ENCODE assay signal across 21 cellular contexts in the genomic region with DNA sequence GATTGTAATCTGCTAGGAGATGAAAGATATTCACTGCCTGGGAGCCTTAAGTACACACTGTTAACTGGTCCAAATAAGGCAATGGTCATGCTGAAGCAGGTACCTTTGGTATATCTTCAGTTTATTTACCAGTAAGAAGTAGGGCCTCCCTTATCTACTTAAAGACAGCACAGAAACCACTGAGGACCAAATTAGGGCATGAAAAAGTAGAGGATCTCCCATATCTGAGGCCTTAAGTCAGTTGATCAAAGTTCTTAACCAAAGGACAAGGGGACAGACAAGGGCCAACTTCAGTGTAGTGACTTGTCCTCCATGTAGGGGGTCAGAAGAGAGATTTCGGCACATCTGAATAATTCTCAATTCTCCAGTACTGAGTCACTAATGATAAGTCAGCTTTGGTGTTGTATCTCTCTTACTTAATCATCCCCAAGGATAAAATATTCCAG. TPM values are rescaled to one million over a fixed set of nuclear protein-coding genes. Genes with fewer than 3 reads are reported as not detected.
DNase-seq lines count a peak whose midpoint lies in the region; ATAC-seq, FAIRE-seq and TF ChIP-seq lines count a peak whose summit lies in the region.
"Had no signal": no experiment of that assay in that cellular context is flagged by ENCODE, and none has a peak within 500 bp of the region (broad histone marks: within the 10 kb centered on the region; RNA-seq: fewer than 3 reads in every experiment).

No MANE protein-coding gene starts in this region.

- H3K9ac ChIP-seq in K562 (ENCODE audit: insufficient read depth in 1 of 2, low read depth in 2 of 2, low read length in 2 of 2): peak overlapping the region in 1 of 2 experiments; percentile 71; a peak in 1 of 4 replicates
- H3K9ac ChIP-seq: BLaER1 had no signal

- H3K27me3 ChIP-seq in K562 (ENCODE audit: control insufficient read depth in 2 of 2, insufficient read depth in 2 of 2, low read length in 2 of 2) (no peaks in the 10 kb centered on the region), thyroid gland (no peaks in the 10 kb centered on the region)
- H3K27me3 ChIP-seq: ovary had no signal

- peaks cover 0 to 1% (median 0%) of the 10 kb centered on the region in 3 donors for H3K9me3 Mint-ChIP-seq in IgD-negative memory B cell
- H3K9me3 Mint-ChIP-seq in memory B cell: peaks cover 1% of the 10 kb centered on the region
- H3K9me3 Mint-ChIP-seq: activated CD4-positive, alpha-beta T cell treated with anti-CD3 and anti-CD28 coated beads, Interleukin-2, amount 10 ng/mL, durations not matched to agents 7 days and 5 days; activated naive CD8-positive, alpha-beta T cell treated with anti-CD3 and anti-CD28 coated beads for 36 hours had no signal

- DNase-seq in K562 (ENCODE audit: extremely low read depth in 1 of 4, low spot score in 3 of 4): peak in 2 of 4 experiments; percentile 42 to 63
- no peak for DNase-seq in memory B cell (ENCODE audit: low spot score in 2 of 2)
- DNase-seq in thyroid gland: no peak
- DNase-seq in NCI-H69 (lab: John Stamatoyannopoulos, UW): no peak
- DNase-seq in NOMO-1 treated with DMSO at 0.1 percent for 48 hours (lab: John Stamatoyannopoulos, UW; ENCODE audit: unreplicated experiment): no peak
- DNase-seq: activated CD4-positive, alpha-beta T cell treated with anti-CD3 and anti-CD28 coated beads, Interleukin-2, amount 10 ng/mL, durations not matched to agents 7 days and 5 days; activated naive CD8-positive, alpha-beta T cell treated with anti-CD3 and anti-CD28 coated beads for 36 hours; activated T-cell treated with anti-CD3 and anti-CD28 coated beads for 4 hours; central memory CD4-positive, alpha-beta T cell; endodermal cell; KBM-7; NCI-H1417; SIG-M5; stimulated activated CD4-positive, alpha-beta T cell treated with anti-CD3 and anti-CD28 coated beads, Interleukin-12 subunit alpha, Interleukin-12 subunit beta, amount 100 ng/mL, for 4 hours had no signal

- TF ChIP-seq CTCF in K562 (IDR thresholded peaks at IDR 0.05 in 2 of 3, conservative IDR thresholded peaks at IDR 0.05 in 1 of 3; ENCODE audit: insufficient read depth in 2 of 3, low read depth in 1 of 3, low read length in 3 of 3) (no peak), thyroid gland (IDR thresholded peaks at IDR 0.05) (no peak)

- TF ChIP-seq POLR2A in K562 (conservative IDR thresholded peaks at IDR 0.05) (0 out of 2 replicates have a peak, but pooled peaks have one; percentile 18), thyroid gland (IDR thresholded peaks at IDR 0.05) (no peak)

- no peak overlapping the region for H3K4me3 ChIP-seq in K562
- H3K4me3 ChIP-seq in thyroid gland (replicated peaks in 1 of 3): no peak overlapping the region
- H3K4me3 ChIP-seq: BLaER1, ovary had no signal

- H3K36me3 ChIP-seq in K562 (ENCODE audit: control insufficient read depth, insufficient read depth, low read length) (peaks cover 14% of the 10 kb centered on the region; the same call in 2 of the 3 replicates), thyroid gland (no peaks in the 10 kb centered on the region)
- H3K36me3 ChIP-seq: BLaER1, ovary had no signal

- in situ Hi-C loops in K562 (cut with MboI): no loop called here

- H3K79me2 ChIP-seq in K562 (ENCODE audit: control insufficient read depth, insufficient read depth, low read length): peaks cover 97% of the 10 kb centered on the region

- no peaks in the 10 kb centered on the region for H3K27me3 Mint-ChIP-seq in IgD-negative memory B cell
- H3K27me3 Mint-ChIP-seq in memory B cell: no peaks in the 10 kb centered on the region
- H3K27me3 Mint-ChIP-seq: activated CD4-positive, alpha-beta T cell treated with anti-CD3 and anti-CD28 coated beads, Interleukin-2, amount 10 ng/mL, durations not matched to agents 7 days and 5 days; activated naive CD8-positive, alpha-beta T cell treated with anti-CD3 and anti-CD28 coated beads for 36 hours had no signal

- no peaks in the 10 kb centered on the region for H3K9me1 ChIP-seq in K562 (ENCODE audit: control insufficient read depth, insufficient read depth, low read length)

- ATAC-seq in K562 (peak; percentile 62), memory B cell (ENCODE audit: low read depth) (no peak)
- no peak for ATAC-seq in activated CD4-positive, CD25-positive, alpha-beta regulatory T cell treated with anti-CD3 and anti-CD28 coated beads, Interleukin-2, amount 50 U/mL, for 24 hours

- H4K20me1 ChIP-seq in K562 (replicated peaks; ENCODE audit: control insufficient read depth, insufficient read depth, low read length): no peaks in the 10 kb centered on the region
- H4K20me1 ChIP-seq: BLaER1 had no signal

- TF ChIP-seq RAD21 in K562 (CRISPR knock-in tag; conservative IDR thresholded peaks at IDR 0.05 in 1 of 2, IDR thresholded peaks at IDR 0.05 in 1 of 2): peak in 1 of 2 experiments; percentile 21; a peak in 2 of 4 replicates

- H3K27ac Mint-ChIP-seq in IgD-negative memory B cell (peak overlapping the region in 2 of 3 donors; percentile 2 to 52), memory B cell (peak overlapping the region; percentile 95)
- H3K27ac Mint-ChIP-seq: activated CD4-positive, alpha-beta T cell treated with anti-CD3 and anti-CD28 coated beads, Interleukin-2, amount 10 ng/mL, durations not matched to agents 7 days and 5 days; activated naive CD8-positive, alpha-beta T cell treated with anti-CD3 and anti-CD28 coated beads for 36 hours; endodermal cell had no signal

- H3K4me1 Mint-ChIP-seq in IgD-negative memory B cell (peaks cover 15 to 30% (median 19%) of the 10 kb centered on the region in 3 donors), memory B cell (peaks cover 16% of the 10 kb centered on the region)
- H3K4me1 Mint-ChIP-seq: activated CD4-positive, alpha-beta T cell treated with anti-CD3 and anti-CD28 coated beads, Interleukin-2, amount 10 ng/mL, durations not matched to agents 7 days and 5 days; activated naive CD8-positive, alpha-beta T cell treated with anti-CD3 and anti-CD28 coated beads for 36 hours; endodermal cell had no signal

- no peaks in the 10 kb centered on the region for H3K36me3 Mint-ChIP-seq in IgD-negative memory B cell
- peaks cover 2% of the 10 kb centered on the region for H3K36me3 Mint-ChIP-seq in memory B cell
- H3K36me3 Mint-ChIP-seq: activated naive CD8-positive, alpha-beta T cell treated with anti-CD3 and anti-CD28 coated beads for 36 hours had no signal

- intact Hi-C loops in K562 (cut with micrococcal nuclease): no loop called here
- intact Hi-C loops in thyroid gland (cut with DNase I): no loop called here

- H2AFZ ChIP-seq in K562 (ENCODE audit: low read depth, low read length): no peak overlapping the region

- no peak overlapping the region for H3K4me3 Mint-ChIP-seq in IgD-negative memory B cell
- H3K4me3 Mint-ChIP-seq in memory B cell: no peak overlapping the region
- H3K4me3 Mint-ChIP-seq: activated CD4-positive, alpha-beta T cell treated with anti-CD3 and anti-CD28 coated beads, Interleukin-2, amount 10 ng/mL, durations not matched to agents 7 days and 5 days; activated naive CD8-positive, alpha-beta T cell treated with anti-CD3 and anti-CD28 coated beads for 36 hours; endodermal cell had no signal

- H3K4me1 ChIP-seq in K562 (replicated peaks in 1 of 2; ENCODE audit: control insufficient read depth in 2 of 2, insufficient read depth in 2 of 2, low read length in 2 of 2) (peaks cover 10 to 72% of the 10 kb centered on the region in 2 experiments), thyroid gland (peaks cover 7 to 9% of the 10 kb centered on the region in 2 donors)
- H3K4me1 ChIP-seq: BLaER1 had no signal

- peak; percentile 77 for FAIRE-seq in K562 (lab: Jason Lieb, UNC)
- FAIRE-seq: keratinocyte had no signal

- no peaks in the 10 kb centered on the region for H3K9me3 ChIP-seq in K562 (replicated peaks; ENCODE audit: control insufficient read depth, insufficient read depth, low read depth, low read length)
- no peaks in the 10 kb centered on the region for H3K9me3 ChIP-seq in thyroid gland
- H3K9me3 ChIP-seq: BLaER1, ovary had no signal

- BruUV-seq in K562 (replicated peaks; lab: Mats Ljungman, UMichigan): no TSS peak

- peak overlapping the region; percentile 74 for H3K4me2 ChIP-seq in K562 (ENCODE audit: insufficient read depth, low read length)
- H3K4me2 ChIP-seq: BLaER1 had no signal

- POLR2A ChIA-PET in K562 (lab: Yijun Ruan, JAX): no interaction called here

- WGBS in K562 (ENCODE audit: insufficient coverage, low coverage, missing lambda C conversion rate): 14% methylated on average over 1 of the region's 1 CpG
- WGBS in thyroid gland, 2 donors: 82 to 94% methylated on average over 1 of the region's 1 CpG

- H3K27ac ChIP-seq in K562 (ENCODE audit: extremely low read depth, low read depth, low read length) (peak overlapping the region; percentile 92), thyroid gland (peak overlapping the region in 2 of 3 donors; percentile 42 to 76)
- H3K27ac ChIP-seq: BLaER1, ovary had no signal

- CTCF ChIA-PET in K562 (lab: Yijun Ruan, JAX; ENCODE audit: low intra/inter-chr PET ratio): no interaction called here

- TF ChIP-seq EP300 in K562 (IDR thresholded peaks at IDR 0.05; ENCODE audit: low read length): peak; percentile 86

TF ChIP-seq in K562, 482 proteins besides CTCF, POLR2A, EP300 and RAD21 (continues in another document):
- TF ChIP-seq SIRT6 (IDR thresholded peaks at IDR 0.05; ENCODE audit: low read depth, low read length): no peak
- 0 out of 2 replicates have a peak, but pooled peaks have one; percentile 30 for TF ChIP-seq GATAD2A (IDR thresholded peaks at IDR 0.05)
- TF ChIP-seq RHOXF2B (CRISPR knock-in tag; conservative IDR thresholded peaks at IDR 0.05): no peak

RNA-seq across cellular contexts. Expression of a gene that starts 59.1 kb away (rescaled TPM):
- not detected for polyA plus RNA-seq in IgD-negative memory B cell
- total RNA-seq in K562 (2011; cell fraction: chromatin; rRNA removed; ENCODE audit: low replicate concordance): not detected in 2 replicates
- not detected in 2 replicates for total RNA-seq in K562 (2011; cell fraction: nucleolus; rRNA removed)
- not detected in 2 replicates for total RNA-seq in K562 (2011; cell fraction: nucleoplasm; rRNA removed)
- not detected in 2 replicates for total RNA-seq in K562 (2014; rRNA removed)
- not detected in 2 replicates for total RNA-seq in K562 (2014; rRNA removed; fragmentation: Illumina TruSeq; extraction: Trizol)
- total RNA-seq in K562 (2015; rRNA removed; fragmentation: Illumina TruSeq; extraction: Trizol): not detected in 2 replicates
- total RNA-seq in K562 (2021): 0.22 TPM in 1 of 2 replicates, not detected in the other
- not detected in 2 replicates for polyA plus RNA-seq in K562 (2011; rRNA removed)
- polyA plus RNA-seq in K562 (2011; cell fraction: cytosol; rRNA removed): not detected in 2 replicates
- polyA plus RNA-seq in K562 (2011; cell fraction: nucleus; rRNA removed): not detected in 2 replicates
- not detected in 2 replicates for polyA plus RNA-seq in K562 (2012)
- not detected in 2 replicates for polyA plus RNA-seq in K562 (2014; fragmentation: Illumina TruSeq; extraction: Trizol)
- polyA plus RNA-seq in K562 (2014; fragmentation: Nextera tagmentation; extraction: Ambion mirVana): not detected
- not detected in 2 replicates for polyA plus RNA-seq in K562 (2014; rRNA removed)
- not detected in 2 replicates for polyA minus RNA-seq in K562 (2011; rRNA and poly(A)+ RNA removed)
- polyA minus RNA-seq in K562 (2011; cell fraction: cytosol; rRNA and poly(A)+ RNA removed): not detected in 2 replicates
- not detected in 2 replicates for polyA minus RNA-seq in K562 (2011; cell fraction: nucleus; rRNA and poly(A)+ RNA removed)
- not detected for total RNA-seq in thyroid gland
- total RNA-seq: activated CD4-positive, alpha-beta T cell treated with anti-CD3 and anti-CD28 coated beads, Interleukin-2, amount 10 ng/mL, durations not matched to agents 7 days and 5 days; activated naive CD8-positive, alpha-beta T cell treated with anti-CD3 and anti-CD28 coated beads for 36 hours; endodermal cell; mononuclear cell; ovary; T-helper 2 cell treated with Interferon-gamma antibody and Interleukin-4, amounts not matched to agents 100 ng/mL and 5 ng/mL, for 36 hours had no signal
- polyA plus RNA-seq: keratinocyte, ovary had no signal
